8 cellular contexts compared by ENCODE assay signal in the genomic region with DNA sequence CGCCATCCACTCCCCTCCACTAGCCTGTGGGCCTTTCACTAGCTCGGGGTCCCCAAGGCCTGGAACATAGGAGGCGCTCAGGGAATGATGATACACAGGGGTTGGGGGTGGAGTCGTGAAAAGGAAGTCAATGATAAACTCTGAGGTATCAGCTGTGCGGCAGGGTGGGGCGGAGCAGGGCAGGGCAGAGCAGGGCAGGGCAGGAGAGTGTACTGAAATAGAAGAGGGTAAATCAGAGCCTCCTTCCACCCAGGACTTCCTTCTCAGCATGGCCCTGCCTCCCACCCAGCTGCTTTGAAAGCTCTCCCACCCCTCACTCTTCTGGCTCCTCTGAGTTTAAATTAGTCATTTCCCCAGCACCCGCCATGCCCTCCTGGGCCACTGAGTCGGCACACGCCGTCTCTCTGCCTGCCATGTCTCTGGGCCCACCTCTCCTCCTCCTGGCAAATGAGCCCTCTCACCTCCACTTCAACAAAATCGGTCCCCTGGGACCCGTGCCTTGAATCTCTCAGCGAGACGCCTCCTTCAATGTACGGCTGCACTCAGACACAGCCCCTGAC. TPM values are rescaled to one million over a fixed set of nuclear protein-coding genes. Genes with fewer than 3 reads are reported as not detected.
DNase-seq lines count a peak whose midpoint lies in the region; ATAC-seq lines count a peak whose summit lies in the region.

No MANE protein-coding gene starts in this region.

- WGBS in aorta, 2 donors = 78 to 79% methylated on average over 15 of the region's 15 CpGs

- no peaks in the 10 kb centered on the region for H3K27me3 ChIP-seq in aorta (ENCODE audit: control insufficient read depth in 1 of 2, insufficient read depth in 2 of 2, low read length in 1 of 2)

- H3K9me3 ChIP-seq in aorta (ENCODE audit: control insufficient read depth, low read length) = no peaks in the 10 kb centered on the region

- intact Hi-C loops in Right ventricle myocardium superior (cut with DNase I) = no loop called here
- intact Hi-C loops in aorta (cut with DNase I) = no loop called here

- no peak overlapping the region for H3K27ac ChIP-seq in aorta (ENCODE audit: low read depth in 1 of 2, low read length in 2 of 2)

- H3K36me3 ChIP-seq in aorta (ENCODE audit: control insufficient read depth in 1 of 2, insufficient read depth in 2 of 2, low read length in 1 of 2) = no peaks in the 10 kb centered on the region

- peak; percentile 83 to 88 for DNase-seq in Kasumi-1 (lab: John Stamatoyannopoulos, UW)
- DNase-seq in activated T-cell treated with anti-CD3 and anti-CD28 coated beads for 1 hour (ENCODE audit: low read depth) = peak; percentile 60
- DNase-seq in Right ventricle myocardium superior = peak; percentile 62
- peak; percentile 46 to 52 for DNase-seq in stimulated activated CD4-positive, alpha-beta T cell treated with anti-CD3 and anti-CD28 coated beads, Interleukin-1b, Interleukin-23, amount 100 ng/mL, for 4 hours (ENCODE audit: low read depth in 2 of 2)
- DNase-seq in HCEC 1CT = no peak
- DNase-seq in NCI-H446 treated with DMSO at 0.1 percent for 48 hours (lab: John Stamatoyannopoulos, UW) = no peak
- no peak for DNase-seq in aorta

- no peak overlapping the region for H3K4me3 ChIP-seq in aorta (ENCODE audit: low read length in 2 of 2)

- H3K4me1 ChIP-seq in aorta (ENCODE audit: control insufficient read depth in 1 of 2, insufficient read depth in 2 of 2, low read length in 2 of 2) = no peaks in the 10 kb centered on the region

- ATAC-seq in GM19468 (IDR thresholded peaks at IDR 0.05; ENCODE audit: extremely low read depth, unreplicated experiment) = peak; percentile 30
- ATAC-seq in Right ventricle myocardium superior (ENCODE audit: poor library complexity) = peak; percentile 41
- no peak for ATAC-seq in aorta (ENCODE audit: low FRiP score)

RNA-seq across cellular contexts. Expression of a gene that starts 16.9 kb away (rescaled TPM):
- total RNA-seq in Right ventricle myocardium superior (222 TPM), aorta (100 to 1,000 TPM; 289 to 297 TPM)
- 100 to 1,000 TPM; 230 to 254 TPM for polyA plus RNA-seq in aorta

Comparison
In these comparisons a context has a peak if more than half of its experiments do, and no peak if none do; other contexts are left out.
1. DNase-seq: peak in Kasumi-1 (2 of 2), activated T-cell treated with anti-CD3 and anti-CD28 coated beads for 1 hour (single experiment), Right ventricle myocardium superior (single experiment) and stimulated activated CD4-positive, alpha-beta T cell treated with anti-CD3 and anti-CD28 coated beads, Interleukin-1b, Interleukin-23, amount 100 ng/mL, for 4 hours (2 of 2); none in HCEC 1CT (single experiment), NCI-H446 treated with DMSO at 0.1 percent for 48 hours (single experiment) and aorta (0 of 2).